In the genomic region with DNA sequence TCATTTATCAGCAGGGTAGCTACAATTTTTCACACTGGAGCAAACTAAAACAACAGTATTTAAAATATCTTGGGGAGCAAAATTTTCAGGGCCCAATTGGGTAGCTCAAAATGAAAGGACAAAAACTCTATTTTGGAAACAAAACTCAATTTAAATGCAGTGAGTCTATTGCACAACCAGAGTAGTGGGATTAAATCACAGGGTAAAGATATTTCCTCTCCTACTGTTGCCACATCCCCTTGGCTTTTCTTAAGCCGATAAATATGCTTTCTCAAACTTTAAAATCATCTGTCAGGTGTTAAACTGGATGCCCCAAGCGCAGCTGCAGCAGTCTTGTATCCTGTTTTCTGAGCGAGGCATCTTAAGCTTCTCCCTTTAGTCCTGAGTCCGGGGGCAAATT, we compare ENCODE assay signal across 20 cellular contexts.
A peak's percentile ranks its signal among the peaks of the same experiment; 100 is the strongest.
DNase-seq lines count a peak whose midpoint lies in the region; ATAC-seq and TF ChIP-seq lines count a peak whose summit lies in the region.
"Had no signal": no experiment of that assay in that cellular context is flagged by ENCODE, and none has a peak within 500 bp of the region (broad histone marks: within the 10 kb centered on the region; RNA-seq: fewer than 3 reads in every experiment).

No MANE protein-coding gene starts in this region.

- no peak overlapping the region for H3K4me3 Mint-ChIP-seq in effector memory CD8-positive, alpha-beta T cell
- H3K4me3 Mint-ChIP-seq: CD4-positive, CD25-positive, alpha-beta regulatory T cell; T-helper 2 cell treated with Interferon-gamma antibody and Interleukin-4, amounts not matched to agents 5 μg/mL and 100 μg/mL, for 36 hours had no signal

- H3K27ac Mint-ChIP-seq in effector memory CD8-positive, alpha-beta T cell = no peak overlapping the region
- H3K27ac Mint-ChIP-seq: CD4-positive, CD25-positive, alpha-beta regulatory T cell; T-helper 2 cell treated with Interferon-gamma antibody and Interleukin-4, amounts not matched to agents 5 μg/mL and 100 μg/mL, for 36 hours had no signal

- TF ChIP-seq CTCF in SU-DHL-6 (IDR thresholded peaks at IDR 0.05; ENCODE audit: insufficient read depth, low read length, poor library complexity, severe bottlenecking) = no peak

- H3K9ac ChIP-seq in BLaER1 = no peak overlapping the region
- H3K9ac ChIP-seq in HUES64 (ENCODE audit: low read depth, low read length) = no peak overlapping the region
- H3K9ac ChIP-seq in SU-DHL-6 (ENCODE audit: low read length) = no peak overlapping the region

- no peaks in the 10 kb centered on the region for H3F3A ChIP-seq in SU-DHL-6 (ENCODE audit: insufficient read depth)

- H3K4me1 ChIP-seq in BLaER1 = peaks cover 7% of the 10 kb centered on the region; the same call in 1 of the 2 replicates
- peaks cover 23% of the 10 kb centered on the region for H3K4me1 ChIP-seq in HUES64 (ENCODE audit: insufficient read depth, low read length)
- H3K4me1 ChIP-seq: Caco-2, SJCRH30 had no signal

- H3K79me2 ChIP-seq in SU-DHL-6 (ENCODE audit: insufficient read depth, low read length) = no peaks in the 10 kb centered on the region

- no peaks in the 10 kb centered on the region for H4K20me1 ChIP-seq in BLaER1
- H4K20me1 ChIP-seq in SU-DHL-6 (ENCODE audit: low read depth, low read length) = no peaks in the 10 kb centered on the region

- peak overlapping the region; percentile 36 for H3K4me2 ChIP-seq in BLaER1
- H3K4me2 ChIP-seq in SU-DHL-6 (ENCODE audit: low read depth, low read length, poor library complexity, severe bottlenecking) = no peak overlapping the region

- H3K36me3 ChIP-seq in BLaER1 (no peaks in the 10 kb centered on the region), HUES64 (ENCODE audit: insufficient read depth, low read length) (no peaks in the 10 kb centered on the region), SU-DHL-6 (ENCODE audit: low read length) (0 out of 2 replicates have a peak, but pooled peaks cover 3% of the 10 kb centered on the region)
- H3K36me3 ChIP-seq: SJCRH30 had no signal

- H3K9me3 Mint-ChIP-seq in effector memory CD8-positive, alpha-beta T cell = peaks cover 0 to 3% of the 10 kb centered on the region in 2 donors

- no peaks in the 10 kb centered on the region for H3K4me1 Mint-ChIP-seq in effector memory CD8-positive, alpha-beta T cell (ENCODE audit: low read depth in 2 of 2)
- H3K4me1 Mint-ChIP-seq: CD4-positive, CD25-positive, alpha-beta regulatory T cell had no signal

- DNase-seq in fibroblast of the conjunctiva (ENCODE audit: low read depth) = peak; percentile 3
- DNase-seq in HK-2 (ENCODE audit: unreplicated experiment) = no peak
- no peak for DNase-seq in effector memory CD8-positive, alpha-beta T cell
- DNase-seq: ACHN; AML-193; Caco-2; CD4-positive, CD25-positive, alpha-beta regulatory T cell; DMS53; IMR-90; NCI-H187 treated with DMSO at 0.1 percent for 48 hours; NCI-H446; NCI-H69 had no signal

- H3K36me3 Mint-ChIP-seq in effector memory CD8-positive, alpha-beta T cell (ENCODE audit: insufficient read depth) = no peaks in the 10 kb centered on the region
- H3K36me3 Mint-ChIP-seq: CD4-positive, CD25-positive, alpha-beta regulatory T cell had no signal

- H3K27me3 Mint-ChIP-seq in effector memory CD8-positive, alpha-beta T cell = no peaks in the 10 kb centered on the region
- H3K27me3 Mint-ChIP-seq: CD4-positive, CD25-positive, alpha-beta regulatory T cell had no signal

- whole genome bisulfite sequencing in HUES64 = 97% methylated on average over 4 of the region's 4 CpGs

- H3K27ac ChIP-seq in BLaER1 = no peak overlapping the region
- 0 out of 2 replicates have a peak overlapping the region, but pooled peaks have one; percentile 7 for H3K27ac ChIP-seq in HUES64 (ENCODE audit: low read depth, low read length)
- no peak overlapping the region for H3K27ac ChIP-seq in SU-DHL-6 (ENCODE audit: low read depth, low read length)
- H3K27ac ChIP-seq: SJCRH30 had no signal

- ATAC-seq in HG02981 (IDR thresholded peaks at IDR 0.05; ENCODE audit: unreplicated experiment) (no peak), HG03460 (IDR thresholded peaks at IDR 0.05; ENCODE audit: unreplicated experiment) (no peak)
- ATAC-seq in effector memory CD8-positive, alpha-beta T cell (replicated peaks) = no peak
- ATAC-seq: HCT116 had no signal

- H3K9me3 ChIP-seq in BLaER1 = peaks cover 16% of the 10 kb centered on the region
- peaks cover 3% of the 10 kb centered on the region; the same call in 1 of the 2 replicates for H3K9me3 ChIP-seq in HUES64 (ENCODE audit: insufficient read depth, low read depth, low read length)
- H3K9me3 ChIP-seq in SU-DHL-6 (ENCODE audit: insufficient read depth, low read length) = no peaks in the 10 kb centered on the region
- H3K9me3 ChIP-seq: Caco-2, SJCRH30 had no signal

- H3K9me2 ChIP-seq in SU-DHL-6 (replicated peaks; ENCODE audit: insufficient read depth, low read length) = no peaks in the 10 kb centered on the region

- H2AFZ ChIP-seq in SU-DHL-6 (ENCODE audit: low read depth, low read length, severe bottlenecking) = peak overlapping the region; percentile 2

- H3K4me3 ChIP-seq in BLaER1 (no peak overlapping the region), HUES64 (ENCODE audit: low read length) (no peak overlapping the region), SU-DHL-6 (ENCODE audit: insufficient read depth, low read length, poor library complexity, severe bottlenecking) (no peak overlapping the region)
- H3K4me3 ChIP-seq: SJCRH30 had no signal

- H3K27me3 ChIP-seq in BLaER1 (no peaks in the 10 kb centered on the region), HUES64 (ENCODE audit: insufficient read depth, low read length) (no peaks in the 10 kb centered on the region), SU-DHL-6 (ENCODE audit: low read length) (no peaks in the 10 kb centered on the region)
- H3K27me3 ChIP-seq: SJCRH30 had no signal
